In genomic region chr9:31799953-31800609, GRCh38 we compare ENCODE assay signal across 8 cellular contexts.
DNase-seq lines count a peak whose midpoint lies in the region; ATAC-seq, FAIRE-seq and TF ChIP-seq lines count a peak whose summit lies in the region.

No MANE protein-coding gene starts in this region.

- peak; percentile 53 for TF ChIP-seq CTCF in Panc1 (IDR thresholded peaks at IDR 0.05)

- DNase-seq in COLO829 (ENCODE audit: low spot score) (peak; percentile 47), Panc1 (ENCODE audit: low read depth, low spot score) (no peak), fibroblast of the conjunctiva (ENCODE audit: low read depth) (peak; percentile 29), urothelium cell line (ENCODE audit: low spot score) (peak; percentile 38), cortex of kidney (lab: John Stamatoyannopoulos, UW) (no peak)

- H3K27ac ChIP-seq in Panc1 (ENCODE audit: low read length) = no peak overlapping the region

- in situ Hi-C loops in Panc1 (cut with HindIII; ENCODE audit: low pct_unique_long_range_greater_than_20kb, low sequenced_read_pairs) = no loop called here

- intact Hi-C loops in Panc1 (cut with micrococcal nuclease; ENCODE audit: unreplicated experiment) = no loop called here

- POLR2A ChIA-PET in Panc1 (lab: Charles Lee) = no interaction called here

- H3K36me3 ChIP-seq in Panc1 (ENCODE audit: control insufficient read depth, insufficient read depth, low read length) = no peaks in the 10 kb centered on the region

- no TSS peak for BruUV-seq in Panc1 (replicated peaks; lab: Mats Ljungman, UMichigan)

- CTCF ChIA-PET in Panc1 (lab: Charles Lee) = no interaction called here

- ATAC-seq in HG03442 (IDR thresholded peaks at IDR 0.05; ENCODE audit: unreplicated experiment) = peak; percentile 45
- ATAC-seq in Panc1 = peak; percentile 65; the same call in 1 of the 2 replicates
- ATAC-seq in GM19397 (IDR thresholded peaks at IDR 0.05; ENCODE audit: unreplicated experiment) = no peak
- no peak for ATAC-seq in GM21529 (IDR thresholded peaks at IDR 0.05; ENCODE audit: unreplicated experiment)

- H3K4me3 ChIP-seq in Panc1 (ENCODE audit: low read depth in 2 of 2, low read length in 2 of 2) = no peak overlapping the region

- no peaks in the 10 kb centered on the region for H3K4me1 ChIP-seq in Panc1 (ENCODE audit: control insufficient read depth, insufficient read depth, low read length)

- no peaks in the 10 kb centered on the region for H3K27me3 ChIP-seq in Panc1 (ENCODE audit: control insufficient read depth, insufficient read depth, low read length)

- FAIRE-seq in urothelium cell line (lab: Jason Lieb, UNC) = no peak

- no peaks in the 10 kb centered on the region for H3K9me3 ChIP-seq in Panc1 (ENCODE audit: control insufficient read depth, insufficient read depth, low read depth, low read length)

Comparison
In these comparisons a context has a peak if more than half of its experiments do, and no peak if none do; other contexts are left out.
1. DNase-seq: peak in COLO829 (single experiment), fibroblast of the conjunctiva (single experiment) and urothelium cell line (single experiment); none in Panc1 (single experiment) and cortex of kidney (single experiment).
2. ATAC-seq: peak in HG03442 (single experiment) and Panc1 (single experiment); none in GM19397 (single experiment) and GM21529 (single experiment).